29 cellular contexts compared by ENCODE assay signal in genomic region chrX:20410540-20410939, GRCh38.
"Had no signal": no experiment of that assay in that cellular context is flagged by ENCODE, and none has a peak within 500 bp of the region (broad histone marks: within the 10 kb centered on the region; RNA-seq: fewer than 3 reads in every experiment).

No MANE protein-coding gene starts in this region.

- H3K36me3 Mint-ChIP-seq: natural killer cell; neural progenitor cell; stimulated activated memory B cell treated with anti-CD40 and anti-IgM and Interleukin-4, amounts not matched to agents 10 μg/mL and 1 μg/mL and 100 μg/mL, for 72 hours had no signal

- H3K27ac ChIP-seq: neural progenitor cell, ovary, parathyroid adenoma, psoas muscle, skin epidermis, spleen, stomach, thoracic aorta, thyroid gland, tibial nerve, upper lobe of left lung, vagina had no signal

- H3K9ac ChIP-seq: neural progenitor cell, parathyroid adenoma had no signal

- H3K4me1 Mint-ChIP-seq: nephron, neural progenitor cell had no signal

- H3K36me3 ChIP-seq: neural progenitor cell, ovary, spleen, stomach, thoracic aorta, thyroid gland, tibial nerve, upper lobe of left lung, vagina had no signal

- H3K4me3 ChIP-seq: neural progenitor cell, ovary, psoas muscle, skin epidermis, smooth muscle cell, spleen, stomach, thoracic aorta, thyroid gland, tibial nerve, upper lobe of left lung, vagina had no signal

- H3K27ac Mint-ChIP-seq: natural killer cell; nephron; neural progenitor cell; progenitor cell of endocrine pancreas; stimulated activated memory B cell treated with anti-CD40 and anti-IgM and Interleukin-4, amounts not matched to agents 10 μg/mL and 1 μg/mL and 100 μg/mL, for 72 hours; stimulated activated naive CD8-positive, alpha-beta T cell treated with anti-CD3 and anti-CD28 coated beads, Interleukin-15, Interleukin-2, amounts not matched to agents 100 ng/mL and 50 ng/mL, for 24 hours had no signal

- H3K4me3 Mint-ChIP-seq: natural killer cell; nephron; neural progenitor cell; stimulated activated memory B cell treated with anti-CD40 and anti-IgM and Interleukin-4, amounts not matched to agents 10 μg/mL and 1 μg/mL and 100 μg/mL, for 72 hours; stimulated activated naive CD8-positive, alpha-beta T cell treated with anti-CD3 and anti-CD28 coated beads, Interleukin-15, Interleukin-2, amounts not matched to agents 100 ng/mL and 50 ng/mL, for 24 hours had no signal

- H3K4me2 ChIP-seq: neural progenitor cell, smooth muscle cell had no signal

- H3K27me3 ChIP-seq: neural progenitor cell, ovary, spleen, thyroid gland, tibial nerve, upper lobe of left lung, vagina had no signal

- H3K9me3 Mint-ChIP-seq: natural killer cell; stimulated activated memory B cell treated with anti-CD40 and anti-IgM and Interleukin-4, amounts not matched to agents 10 μg/mL and 1 μg/mL and 100 μg/mL, for 72 hours; stimulated activated naive CD8-positive, alpha-beta T cell treated with anti-CD3 and anti-CD28 coated beads, Interleukin-15, Interleukin-2, amounts not matched to agents 100 ng/mL and 50 ng/mL, for 24 hours had no signal

- H3K4me1 ChIP-seq: neural progenitor cell, parathyroid adenoma, psoas muscle, stomach, thyroid gland, tibial nerve, vagina had no signal

- DNase-seq: natural killer cell; occipital lobe; ovary; posterior cingulate gyrus; psoas muscle; right cardiac atrium; spleen; stimulated activated CD4-positive, alpha-beta T cell treated with anti-CD3 and anti-CD28 coated beads, Interleukin-12 subunit alpha, Interleukin-12 subunit beta, amount 100 ng/mL, for 4 hours; stimulated activated CD4-positive, alpha-beta T cell treated with anti-CD3 and anti-CD28 coated beads, Interleukin-1b, Interleukin-23, amount 100 ng/mL, for 48 hours; stimulated activated CD4-positive, alpha-beta T cell treated with anti-CD3 and anti-CD28 coated beads, Interleukin-4, amount 100 ng/mL, for 1 hour; stimulated activated CD4-positive, alpha-beta T cell treated with anti-CD3 and anti-CD28 coated beads, Interleukin-4, amount 100 ng/mL, for 4 hours; stimulated activated CD8-positive, alpha-beta memory T cell treated with anti-CD3 and anti-CD28 coated beads, Interleukin-4, amount 100 ng/mL, for 48 hours; stimulated activated naive CD4-positive, alpha-beta T cell treated with Interleukin-2 at 50 U/mL for 16 hours; stomach; thyroid gland; trophoblast cell; upper lobe of left lung had no signal

- ATAC-seq: natural killer cell; psoas muscle; right cardiac atrium; sciatic nerve; stimulated activated memory B cell treated with anti-CD40 and anti-IgM and Interleukin-4, amounts not matched to agents 10 μg/mL and 1 μg/mL and 100 μg/mL, for 72 hours had no signal

- H3K27me3 Mint-ChIP-seq: progenitor cell of endocrine pancreas; stimulated activated memory B cell treated with anti-CD40 and anti-IgM and Interleukin-4, amounts not matched to agents 10 μg/mL and 1 μg/mL and 100 μg/mL, for 72 hours; stimulated activated naive CD8-positive, alpha-beta T cell treated with anti-CD3 and anti-CD28 coated beads, Interleukin-15, Interleukin-2, amounts not matched to agents 100 ng/mL and 50 ng/mL, for 24 hours had no signal

- H3K79me2 ChIP-seq: parathyroid adenoma had no signal

- H3K9me3 ChIP-seq: ovary, psoas muscle, spleen, thoracic aorta, thyroid gland, tibial nerve, upper lobe of left lung, vagina had no signal

- H2AFZ ChIP-seq: neural progenitor cell, parathyroid adenoma had no signal
